ENCODE assay signal across 10 cellular contexts in genomic region chr18:22560283-22560627, GRCh38.
DNase-seq lines count a peak whose midpoint lies in the region; TF ChIP-seq lines count a peak whose summit lies in the region.
"Had no signal": no experiment of that assay in that cellular context is flagged by ENCODE, and none has a peak within 500 bp of the region (broad histone marks: within the 10 kb centered on the region; RNA-seq: fewer than 3 reads in every experiment).

No MANE protein-coding gene starts in this region.

- peak in 1 of 2 donors; percentile 2 for TF ChIP-seq RAD21 in liver (IDR thresholded peaks at IDR 0.05)

- H3K4me3 Mint-ChIP-seq in brain (peak overlapping the region; percentile 83 to 90 (median 87)), CD14-positive monocyte (peak overlapping the region in 1 of 2 donors; percentile 85)

- no peak for TF ChIP-seq POLR2A in spleen (IDR thresholded peaks at IDR 0.05)

- H3K36me3 Mint-ChIP-seq in brain, result no peaks in the 10 kb centered on the region
- H3K36me3 Mint-ChIP-seq in CD14-positive monocyte, result no peaks in the 10 kb centered on the region

- DNase-seq in HFF-Myc (ENCODE audit: extremely low read depth, low read depth) (no peak), spleen (no peak), A172 (ENCODE audit: low spot score) (no peak), CD14-positive monocyte (ENCODE audit: low spot score) (no peak), LoVo (ENCODE audit: low spot score) (no peak), DMS 273 treated with DMSO at 0.1 percent for 48 hours (lab: John Stamatoyannopoulos, UW) (no peak)
- DNase-seq: NCI-H2171 had no signal

- H3K27ac Mint-ChIP-seq in brain (peak overlapping the region in 2 of 5 experiments; percentile 21 to 70), CD14-positive monocyte (peak overlapping the region in 1 of 7 donors; percentile 17)
- H3K27ac Mint-ChIP-seq: activated naive CD4-positive, alpha-beta T cell treated with anti-CD3 and anti-CD28 coated beads, Interleukin-2, amount 50 U/mL, for 72 hours had no signal

- intact Hi-C loops in spleen (cut with DNase I; ENCODE audit: low total_unique reads), result loop anchor here (10.0 kb wide), 2 partner anchors 365 to 645 kb away; no protein-coding TSS in a partner anchor
- intact Hi-C loops in CD14-positive monocyte (cut with micrococcal nuclease), result no loop called here

- no peaks in the 10 kb centered on the region for H3K27me3 ChIP-seq in liver (ENCODE audit: control insufficient read depth in 4 of 4, insufficient read depth in 4 of 4, low read length in 3 of 4)
- peaks cover 0 to 68% (median 14%) of the 10 kb centered on the region in 7 donors for H3K27me3 ChIP-seq in spleen (replicated peaks in 1 of 7)

- 42% methylated on average over 7 of the region's 7 CpGs for WGBS in liver
- 12 to 25% (median 17%) methylated on average over 7 of the region's 7 CpGs for WGBS in spleen, 5 donors

- peak overlapping the region; percentile 85 to 87 for H3K9ac ChIP-seq in liver (ENCODE audit: low read depth in 1 of 2, low read length in 2 of 2)

- H3K9me3 Mint-ChIP-seq in brain (no peaks in the 10 kb centered on the region), CD14-positive monocyte (peaks cover 0 to 8% (median 4%) of the 10 kb centered on the region in 7 donors)
- H3K9me3 Mint-ChIP-seq: activated naive CD4-positive, alpha-beta T cell treated with anti-CD3 and anti-CD28 coated beads, Interleukin-2, amount 50 U/mL, for 72 hours had no signal

- H3K4me3 ChIP-seq in HFF-Myc (replicated peaks; ENCODE audit: low read depth, low read length) (peak overlapping the region; percentile 46), liver (ENCODE audit: low read depth in 1 of 3, low read length in 3 of 3) (peak overlapping the region in 1 of 3 donors; percentile 72), spleen (peak overlapping the region in 6 of 8 donors; percentile 23 to 66 (median 35))

- H3K9me3 ChIP-seq in liver (ENCODE audit: control insufficient read depth in 4 of 4, low read length in 3 of 4) (no peaks in the 10 kb centered on the region), spleen (no peaks in the 10 kb centered on the region)

- H3K4me1 Mint-ChIP-seq in brain (peaks cover 7% of the 10 kb centered on the region), CD14-positive monocyte (peaks cover 2% of the 10 kb centered on the region)

- H3K36me3 ChIP-seq in liver (ENCODE audit: control insufficient read depth in 4 of 4, insufficient read depth in 3 of 4, low read depth in 1 of 4, low read length in 3 of 4) (no peaks in the 10 kb centered on the region), spleen (no peaks in the 10 kb centered on the region)

- H3K27me3 Mint-ChIP-seq in brain, result peaks cover 89% of the 10 kb centered on the region
- peaks cover 40 to 60% (median 58%) of the 10 kb centered on the region in 3 donors for H3K27me3 Mint-ChIP-seq in CD14-positive monocyte (ENCODE audit: low read depth in 3 of 3)

- H3K4me1 ChIP-seq in liver (ENCODE audit: control insufficient read depth in 4 of 4, insufficient read depth in 4 of 4, low read length in 3 of 4) (peaks cover 0 to 24% (median 14%) of the 10 kb centered on the region in 4 donors), spleen (peaks cover 0 to 25% (median 14%) of the 10 kb centered on the region in 6 donors)

- TF ChIP-seq CTCF in HFF-Myc (IDR thresholded peaks at IDR 0.05; ENCODE audit: low read depth, low read length, missing control alignments), result no peak
- no peak for TF ChIP-seq CTCF in brain (conservative IDR thresholded peaks at IDR 0.05)
- TF ChIP-seq CTCF in liver (IDR thresholded peaks at IDR 0.05; ENCODE audit: low read depth, low read length, missing input control), result no peak
- no peak for TF ChIP-seq CTCF in spleen (IDR thresholded peaks at IDR 0.05 in 8 of 11, conservative IDR thresholded peaks at IDR 0.05 in 3 of 11)
- no peak for TF ChIP-seq CTCF in CD14-positive monocyte (IDR thresholded peaks at IDR 0.05)

- H3K27ac ChIP-seq in liver (ENCODE audit: low read depth in 1 of 2, low read length in 2 of 2) (peak overlapping the region; percentile 99), spleen (peak overlapping the region; percentile 72 to 90 (median 84))

TF ChIP-seq in liver, 16 proteins besides CTCF, POLR2A, EP300 and RAD21:
- TF ChIP-seq SP1 (IDR thresholded peaks at IDR 0.05), result peak; percentile 3
- TF ChIP-seq TAF1 (conservative IDR thresholded peaks at IDR 0.05), result peak; percentile 32
- no peak for TF ChIP-seq REST (IDR thresholded peaks at IDR 0.05)
- peak; percentile 41 for TF ChIP-seq NR2F2 (IDR thresholded peaks at IDR 0.05)
